Comparison of ENCODE assay signal across 1 cellular context in genomic region chr2:172791953-172792352, GRCh38.
TF ChIP-seq lines count a peak whose summit lies in the region.

No MANE protein-coding gene starts in this region.

TF ChIP-seq in WTC11, 78 proteins besides CTCF, POLR2A, EP300 and RAD21 (continued from another document):
- TF ChIP-seq ZNF425 (CRISPR knock-in tag; conservative IDR thresholded peaks at IDR 0.05) (no peak), ZNF532 (CRISPR knock-in tag; IDR thresholded peaks at IDR 0.05; ENCODE audit: borderline replicate concordance) (no peak), NR1H2 (CRISPR knock-in tag; IDR thresholded peaks at IDR 0.05) (no peak), ETV6 (CRISPR knock-in tag; IDR thresholded peaks at IDR 0.05) (no peak), JAZF1 (CRISPR knock-in tag; IDR thresholded peaks at IDR 0.05) (no peak), NFATC4 (CRISPR knock-in tag; IDR thresholded peaks at IDR 0.05) (no peak), ZMAT4 (CRISPR knock-in tag; IDR thresholded peaks at IDR 0.05) (no peak)
- TF ChIP-seq, protein P1, sequence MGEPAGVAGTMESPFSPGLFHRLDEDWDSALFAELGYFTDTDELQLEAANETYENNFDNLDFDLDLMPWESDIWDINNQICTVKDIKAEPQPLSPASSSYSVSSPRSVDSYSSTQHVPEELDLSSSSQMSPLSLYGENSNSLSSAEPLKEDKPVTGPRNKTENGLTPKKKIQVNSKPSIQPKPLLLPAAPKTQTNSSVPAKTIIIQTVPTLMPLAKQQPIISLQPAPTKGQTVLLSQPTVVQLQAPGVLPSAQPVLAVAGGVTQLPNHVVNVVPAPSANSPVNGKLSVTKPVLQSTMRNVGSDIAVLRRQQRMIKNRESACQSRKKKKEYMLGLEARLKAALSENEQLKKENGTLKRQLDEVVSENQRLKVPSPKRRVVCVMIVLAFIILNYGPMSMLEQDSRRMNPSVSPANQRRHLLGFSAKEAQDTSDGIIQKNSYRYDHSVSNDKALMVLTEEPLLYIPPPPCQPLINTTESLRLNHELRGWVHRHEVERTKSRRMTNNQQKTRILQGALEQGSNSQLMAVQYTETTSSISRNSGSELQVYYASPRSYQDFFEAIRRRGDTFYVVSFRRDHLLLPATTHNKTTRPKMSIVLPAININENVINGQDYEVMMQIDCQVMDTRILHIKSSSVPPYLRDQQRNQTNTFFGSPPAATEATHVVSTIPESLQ (CRISPR knock-in tag; IDR thresholded peaks at IDR 0.05) = no peak
- TF ChIP-seq, protein P2, sequence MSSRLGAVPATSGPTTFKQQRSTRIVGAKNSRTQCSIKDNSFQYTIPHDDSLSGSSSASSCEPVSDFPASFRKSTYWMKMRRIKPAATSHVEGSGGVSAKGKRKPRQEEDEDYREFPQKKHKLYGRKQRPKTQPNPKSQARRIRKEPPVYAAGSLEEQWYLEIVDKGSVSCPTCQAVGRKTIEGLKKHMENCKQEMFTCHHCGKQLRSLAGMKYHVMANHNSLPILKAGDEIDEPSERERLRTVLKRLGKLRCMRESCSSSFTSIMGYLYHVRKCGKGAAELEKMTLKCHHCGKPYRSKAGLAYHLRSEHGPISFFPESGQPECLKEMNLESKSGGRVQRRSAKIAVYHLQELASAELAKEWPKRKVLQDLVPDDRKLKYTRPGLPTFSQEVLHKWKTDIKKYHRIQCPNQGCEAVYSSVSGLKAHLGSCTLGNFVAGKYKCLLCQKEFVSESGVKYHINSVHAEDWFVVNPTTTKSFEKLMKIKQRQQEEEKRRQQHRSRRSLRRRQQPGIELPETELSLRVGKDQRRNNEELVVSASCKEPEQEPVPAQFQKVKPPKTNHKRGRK (CRISPR knock-in tag; IDR thresholded peaks at IDR 0.05; ENCODE audit: borderline replicate concordance) = no peak
- TF ChIP-seq, protein P3, sequence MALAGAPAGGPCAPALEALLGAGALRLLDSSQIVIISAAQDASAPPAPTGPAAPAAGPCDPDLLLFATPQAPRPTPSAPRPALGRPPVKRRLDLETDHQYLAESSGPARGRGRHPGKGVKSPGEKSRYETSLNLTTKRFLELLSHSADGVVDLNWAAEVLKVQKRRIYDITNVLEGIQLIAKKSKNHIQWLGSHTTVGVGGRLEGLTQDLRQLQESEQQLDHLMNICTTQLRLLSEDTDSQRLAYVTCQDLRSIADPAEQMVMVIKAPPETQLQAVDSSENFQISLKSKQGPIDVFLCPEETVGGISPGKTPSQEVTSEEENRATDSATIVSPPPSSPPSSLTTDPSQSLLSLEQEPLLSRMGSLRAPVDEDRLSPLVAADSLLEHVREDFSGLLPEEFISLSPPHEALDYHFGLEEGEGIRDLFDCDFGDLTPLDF (CRISPR knock-in tag; IDR thresholded peaks at IDR 0.05) = no peak
- TF ChIP-seq, protein P4, sequence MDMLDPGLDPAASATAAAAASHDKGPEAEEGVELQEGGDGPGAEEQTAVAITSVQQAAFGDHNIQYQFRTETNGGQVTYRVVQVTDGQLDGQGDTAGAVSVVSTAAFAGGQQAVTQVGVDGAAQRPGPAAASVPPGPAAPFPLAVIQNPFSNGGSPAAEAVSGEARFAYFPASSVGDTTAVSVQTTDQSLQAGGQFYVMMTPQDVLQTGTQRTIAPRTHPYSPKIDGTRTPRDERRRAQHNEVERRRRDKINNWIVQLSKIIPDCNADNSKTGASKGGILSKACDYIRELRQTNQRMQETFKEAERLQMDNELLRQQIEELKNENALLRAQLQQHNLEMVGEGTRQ (CRISPR knock-in tag; IDR thresholded peaks at IDR 0.05) = no peak
